In genomic region chr18:69257861-69258458, GRCh38 we compare ENCODE assay signal across 18 cellular contexts.
DNase-seq lines count a peak whose midpoint lies in the region; ATAC-seq and TF ChIP-seq lines count a peak whose summit lies in the region.
"Had no signal": no experiment of that assay in that cellular context is flagged by ENCODE, and none has a peak within 500 bp of the region (broad histone marks: within the 10 kb centered on the region; RNA-seq: fewer than 3 reads in every experiment).

No MANE protein-coding gene starts in this region.

- 2 to 6% methylated on average over 7 of the region's 7 CpGs for WGBS in GM23248 (ENCODE audit: low coverage in 1 of 2, low lambda C conversion rate in 2 of 2, missing lambda C conversion rate in 2 of 2), 2 experiments

- no peaks in the 10 kb centered on the region for H3K4me1 Mint-ChIP-seq in CD8-positive, alpha-beta memory T cell
- H3K4me1 Mint-ChIP-seq: mesothelial cell of epicardium, WTC11 had no signal

- H3K27ac ChIP-seq in GM23248 (peak overlapping the region; percentile 65), uterus (no peak overlapping the region)
- no peak overlapping the region for H3K27ac ChIP-seq in CD8-positive, alpha-beta memory T cell (ENCODE audit: low read depth, low read length)
- H3K27ac ChIP-seq: cardiac muscle cell, Peyer's patch, transverse colon had no signal

- H3K4me3 Mint-ChIP-seq in CD8-positive, alpha-beta memory T cell: no peak overlapping the region
- H3K4me3 Mint-ChIP-seq: activated T-cell treated with anti-CD3 and anti-CD28 coated beads, Interleukin-2, amount 50 U/mL, for 24 hours; mesothelial cell of epicardium; WTC11 had no signal

- intact Hi-C loops in uterus (cut with DNase I; ENCODE audit: low total_unique reads): no loop called here

- in situ Hi-C loops in GM23248 (cut with MboI): no loop called here

- H3K4me3 ChIP-seq in GM23248 (peak overlapping the region; percentile 35), epithelial cell of proximal tubule (ENCODE audit: low read depth, low read length) (no peak overlapping the region), uterus (no peak overlapping the region)
- H3K4me3 ChIP-seq in CD8-positive, alpha-beta memory T cell (ENCODE audit: low read length): no peak overlapping the region
- H3K4me3 ChIP-seq: cardiac muscle cell, Peyer's patch, transverse colon had no signal

- no peaks in the 10 kb centered on the region for H3K36me3 ChIP-seq in GM23248 (ENCODE audit: low read depth)
- H3K36me3 ChIP-seq in uterus: no peaks in the 10 kb centered on the region
- no peaks in the 10 kb centered on the region for H3K36me3 ChIP-seq in CD8-positive, alpha-beta memory T cell (ENCODE audit: insufficient read depth, low read length)
- H3K36me3 ChIP-seq: cardiac muscle cell, Peyer's patch, transverse colon had no signal

- peak; percentile 92 for DNase-seq in GM23248
- DNase-seq in OCI-M1 (lab: John Stamatoyannopoulos, UW): peak; percentile 50
- DNase-seq in epithelial cell of proximal tubule (ENCODE audit: low read depth): peak; percentile 61
- DNase-seq in renal cortical epithelial cell (ENCODE audit: low read depth): peak; percentile 91
- DNase-seq in uterus: no peak
- no peak for DNase-seq in CD8-positive, alpha-beta memory T cell
- DNase-seq: activated T-cell treated with anti-CD3 and anti-CD28 coated beads, Interleukin-2, amount 50 U/mL, for 24 hours; GF-D8; glutamatergic neuron; NCI-H1417 treated with DMSO at 0.1 percent for 48 hours; Peyer's patch; right cardiac atrium; transverse colon had no signal

- peaks cover 0 to 3% (median 0%) of the 10 kb centered on the region in 5 donors for H3K9me3 Mint-ChIP-seq in CD8-positive, alpha-beta memory T cell
- H3K9me3 Mint-ChIP-seq: activated T-cell treated with anti-CD3 and anti-CD28 coated beads, Interleukin-2, amount 50 U/mL, for 24 hours had no signal

- H3K9me3 ChIP-seq in GM23248 (ENCODE audit: low read depth) (no peaks in the 10 kb centered on the region), uterus (no peaks in the 10 kb centered on the region)
- H3K9me3 ChIP-seq in CD8-positive, alpha-beta memory T cell (ENCODE audit: low read length): no peaks in the 10 kb centered on the region
- H3K9me3 ChIP-seq: Peyer's patch, transverse colon had no signal

- 0 out of 2 replicates have a peak, but pooled peaks cover 5% of the 10 kb centered on the region for H3K9me2 ChIP-seq in GM23248 (ENCODE audit: insufficient read depth)

- H3K36me3 Mint-ChIP-seq in CD8-positive, alpha-beta memory T cell: no peaks in the 10 kb centered on the region
- H3K36me3 Mint-ChIP-seq: mesothelial cell of epicardium, WTC11 had no signal

- TF ChIP-seq CTCF in epithelial cell of proximal tubule (conservative IDR thresholded peaks at IDR 0.05; ENCODE audit: low read depth, low read length) (no peak), uterus (IDR thresholded peaks at IDR 0.05) (no peak)

- peak overlapping the region; percentile 70 for H3K4me2 ChIP-seq in GM23248 (ENCODE audit: unreplicated experiment)

- no peaks in the 10 kb centered on the region for H3K27me3 ChIP-seq in GM23248 (replicated peaks; ENCODE audit: insufficient read depth)
- no peaks in the 10 kb centered on the region for H3K27me3 ChIP-seq in uterus
- H3K27me3 ChIP-seq in CD8-positive, alpha-beta memory T cell (ENCODE audit: insufficient read depth, low read length, poor library complexity, severe bottlenecking): no peaks in the 10 kb centered on the region
- H3K27me3 ChIP-seq: cardiac muscle cell, Peyer's patch, transverse colon had no signal

- H3K4me1 ChIP-seq in GM23248 (ENCODE audit: insufficient read depth): peaks cover 15% of the 10 kb centered on the region
- H3K4me1 ChIP-seq in uterus: no peaks in the 10 kb centered on the region
- no peaks in the 10 kb centered on the region for H3K4me1 ChIP-seq in CD8-positive, alpha-beta memory T cell (ENCODE audit: insufficient read depth, low read length)
- H3K4me1 ChIP-seq: Peyer's patch, transverse colon had no signal

- ATAC-seq in GM21723 (IDR thresholded peaks at IDR 0.05; ENCODE audit: unreplicated experiment) (no peak), GM21390 (IDR thresholded peaks at IDR 0.05; ENCODE audit: unreplicated experiment) (no peak)
- ATAC-seq: right cardiac atrium, WTC11 had no signal

- no peak overlapping the region for H3K27ac Mint-ChIP-seq in CD8-positive, alpha-beta memory T cell
- H3K27ac Mint-ChIP-seq: activated T-cell treated with anti-CD3 and anti-CD28 coated beads, Interleukin-2, amount 50 U/mL, for 24 hours; mesothelial cell of epicardium; WTC11 had no signal

- H4K20me1 ChIP-seq in GM23248 (ENCODE audit: insufficient read depth): no peaks in the 10 kb centered on the region

- H3K79me2 ChIP-seq in GM23248 (ENCODE audit: insufficient read depth): no peaks in the 10 kb centered on the region

- H2AFZ ChIP-seq in GM23248: peak overlapping the region; percentile 28; the same call in 1 of the 2 replicates

- no peaks in the 10 kb centered on the region for H3K27me3 Mint-ChIP-seq in CD8-positive, alpha-beta memory T cell
- H3K27me3 Mint-ChIP-seq: activated T-cell treated with anti-CD3 and anti-CD28 coated beads, Interleukin-2, amount 50 U/mL, for 24 hours had no signal

- peaks cover 10% of the 10 kb centered on the region; the same call in 1 of the 2 replicates for H3F3A ChIP-seq in GM23248 (ENCODE audit: insufficient read depth)

- no peak for TF ChIP-seq POLR2A in uterus (IDR thresholded peaks at IDR 0.05)

- CTCF ChIA-PET in CD8-positive, alpha-beta memory T cell (lab: Charles Lee): no interaction called here

- POLR2A ChIA-PET in CD8-positive, alpha-beta memory T cell (lab: Charles Lee): no interaction called here

- H3K9ac ChIP-seq in GM23248: peak overlapping the region; percentile 34

Comparison
In these comparisons a context has a peak if more than half of its experiments do, and no peak if none do; other contexts are left out.
1. DNase-seq: peak in GM23248 (single experiment), OCI-M1 (single experiment), epithelial cell of proximal tubule (single experiment) and renal cortical epithelial cell (single experiment); none in uterus (0 of 2) and CD8-positive, alpha-beta memory T cell (0 of 5).